In genomic region chr7:158805937-158806336, GRCh38 we compare ENCODE assay signal across 28 cellular contexts. TPM values are rescaled to one million over a fixed set of nuclear protein-coding genes. Genes with fewer than 3 reads are reported as not detected.
DNase-seq lines count a peak whose midpoint lies in the region; ATAC-seq, FAIRE-seq and TF ChIP-seq lines count a peak whose summit lies in the region.
"Had no signal": no experiment of that assay in that cellular context is flagged by ENCODE, and none has a peak within 500 bp of the region (broad histone marks: within the 10 kb centered on the region; RNA-seq: fewer than 3 reads in every experiment).

No MANE protein-coding gene starts in this region.

- peak overlapping the region; percentile 11 to 98 (median 66) for H3K27ac ChIP-seq in gastroesophageal sphincter
- no peak overlapping the region for H3K27ac ChIP-seq in pancreas
- H3K27ac ChIP-seq: 22Rv1, HL-60 had no signal

- ATAC-seq in gastroesophageal sphincter (no peak), GM19467 (IDR thresholded peaks at IDR 0.05; ENCODE audit: unreplicated experiment) (no peak), HG02852 (IDR thresholded peaks at IDR 0.05; ENCODE audit: unreplicated experiment) (no peak), pancreas (no peak)

- DNase-seq in DMS53 (lab: John Stamatoyannopoulos, UW): peak; percentile 38
- no peak for DNase-seq in DMS53 treated with DMSO at 0.1 percent for 48 hours (lab: John Stamatoyannopoulos, UW; ENCODE audit: unreplicated experiment)
- peak; percentile 80 for DNase-seq in NCI-H2227 treated with DMSO at 0.1 percent for 48 hours (lab: John Stamatoyannopoulos, UW)
- no peak for DNase-seq in osteocyte (ENCODE audit: extremely low spot score, unreplicated experiment)
- DNase-seq in pancreas: no peak
- DNase-seq: activated CD4-positive, alpha-beta T cell treated with anti-CD3 and anti-CD28 coated beads, Interleukin-2, amount 50 U/mL, for 1 hour; activated effector memory CD4-positive, alpha-beta T cell treated with Interleukin-2 at 50 U/mL for 16 hours; adrenal gland; AML-193; DMS79 treated with DMSO at 0.1 percent for 48 hours; HFFc6; kidney glomerular epithelial cell; mammary epithelial cell; naive B cell; NCI-H1417 treated with DMSO at 0.1 percent for 48 hours; NCI-H2107; NCI-H510A treated with DMSO at 0.1 percent for 48 hours; posterior cingulate gyrus; SK-N-SH had no signal

- H3K4me3 Mint-ChIP-seq in osteocyte (ENCODE audit: unreplicated experiment): no peak overlapping the region
- H3K4me3 Mint-ChIP-seq: HFFc6; T-helper 2 cell treated with Interferon-gamma antibody and Interleukin-4, amounts not matched to agents 5 μg/mL and 100 μg/mL, for 36 hours had no signal

- TF ChIP-seq EP300 in gastroesophageal sphincter (IDR thresholded peaks at IDR 0.05): no peak

- H3K27ac Mint-ChIP-seq in osteocyte (ENCODE audit: unreplicated experiment): peak overlapping the region; percentile 59

- no peak for TF ChIP-seq POLR2A in gastroesophageal sphincter (IDR thresholded peaks at IDR 0.05)

- no peaks in the 10 kb centered on the region for H3K9me3 ChIP-seq in gastroesophageal sphincter
- H3K9me3 ChIP-seq in pancreas: no peaks in the 10 kb centered on the region
- H3K9me3 ChIP-seq: adrenal gland, SK-N-SH, thoracic aorta had no signal

- H3K36me3 ChIP-seq in gastroesophageal sphincter (peaks cover 0 to 14% of the 10 kb centered on the region in 2 donors), pancreas (no peaks in the 10 kb centered on the region)
- H3K36me3 ChIP-seq: adrenal gland had no signal

- H3K36me3 Mint-ChIP-seq in osteocyte (ENCODE audit: unreplicated experiment): peaks cover 40% of the 10 kb centered on the region

- no peaks in the 10 kb centered on the region for H3K9me3 Mint-ChIP-seq in osteocyte (ENCODE audit: unreplicated experiment)

- H3K4me1 ChIP-seq in gastroesophageal sphincter (peaks cover 12 to 81% (median 15%) of the 10 kb centered on the region in 3 donors), pancreas (peaks cover 1 to 6% (median 3%) of the 10 kb centered on the region in 3 donors)

- H3K27me3 ChIP-seq in gastroesophageal sphincter (no peaks in the 10 kb centered on the region), pancreas (no peaks in the 10 kb centered on the region)
- H3K27me3 ChIP-seq: adrenal gland had no signal

- WGBS in gastroesophageal sphincter (ENCODE audit: low coverage in 1 of 2), 2 donors: 78 to 100% methylated on average over 2 to 20 of the region's 21 CpGs
- 78 to 93% methylated on average over 21 of the region's 21 CpGs for WGBS in pancreas, 2 donors

- no peaks in the 10 kb centered on the region for H3K27me3 Mint-ChIP-seq in osteocyte (ENCODE audit: unreplicated experiment)
- H3K27me3 Mint-ChIP-seq: naive B cell had no signal

- peaks cover 82% of the 10 kb centered on the region for H3K4me1 Mint-ChIP-seq in osteocyte (ENCODE audit: unreplicated experiment)

- FAIRE-seq in pancreas (lab: Jason Lieb, UNC): no peak
- FAIRE-seq: GM12891 had no signal

- intact Hi-C loops in pancreas (cut with DNase I): no loop called here

- TF ChIP-seq CTCF in gastroesophageal sphincter (IDR thresholded peaks at IDR 0.05) (no peak), osteocyte (IDR thresholded peaks at IDR 0.05) (no peak), pancreas (IDR thresholded peaks at IDR 0.05) (no peak)

- H3K4me3 ChIP-seq in gastroesophageal sphincter (no peak overlapping the region), pancreas (no peak overlapping the region)
- H3K4me3 ChIP-seq: adrenal gland, coronary artery, thoracic aorta had no signal

RNA-seq across cellular contexts. Expression of gene ESYT2, which starts 23.4 kb away (rescaled TPM):
- total RNA-seq in gastroesophageal sphincter (100 to 1,000 TPM; 209 to 286 (median 230) TPM), osteocyte (146 and 156 TPM in 2 replicates), pancreas (10 to 100 TPM; 25.4 to 31.8 (median 28.6) TPM)
- 10 to 100 TPM in 1 of 2 donors, 1 to 10 TPM in 1; 8.1 to 15.0 TPM for polyA plus RNA-seq in pancreas

RNA-seq across cellular contexts. Expression of gene DYNC2I1, which starts 50.4 kb away (rescaled TPM):
- total RNA-seq in gastroesophageal sphincter (10 to 100 TPM; 11.6 to 36.9 (median 23.4) TPM), osteocyte (23.7 and 24.8 TPM in 2 replicates), pancreas (1 to 10 TPM; 5.9 to 8.3 (median 6.7) TPM)
- polyA plus RNA-seq in pancreas: 10 to 100 TPM; 13.2 to 13.5 TPM

Comparison
In these comparisons a context has a peak if more than half of its experiments do, and no peak if none do; other contexts are left out.
1. DNase-seq: peak in DMS53 (single experiment) and NCI-H2227 treated with DMSO at 0.1 percent for 48 hours (single experiment); none in DMS53 treated with DMSO at 0.1 percent for 48 hours (single experiment), osteocyte (single experiment) and pancreas (0 of 6).
2. H3K27ac ChIP-seq: peak in gastroesophageal sphincter (4 of 4); none in pancreas (0 of 4).